Comparison of ENCODE assay signal across 8 cellular contexts in the genomic region with DNA sequence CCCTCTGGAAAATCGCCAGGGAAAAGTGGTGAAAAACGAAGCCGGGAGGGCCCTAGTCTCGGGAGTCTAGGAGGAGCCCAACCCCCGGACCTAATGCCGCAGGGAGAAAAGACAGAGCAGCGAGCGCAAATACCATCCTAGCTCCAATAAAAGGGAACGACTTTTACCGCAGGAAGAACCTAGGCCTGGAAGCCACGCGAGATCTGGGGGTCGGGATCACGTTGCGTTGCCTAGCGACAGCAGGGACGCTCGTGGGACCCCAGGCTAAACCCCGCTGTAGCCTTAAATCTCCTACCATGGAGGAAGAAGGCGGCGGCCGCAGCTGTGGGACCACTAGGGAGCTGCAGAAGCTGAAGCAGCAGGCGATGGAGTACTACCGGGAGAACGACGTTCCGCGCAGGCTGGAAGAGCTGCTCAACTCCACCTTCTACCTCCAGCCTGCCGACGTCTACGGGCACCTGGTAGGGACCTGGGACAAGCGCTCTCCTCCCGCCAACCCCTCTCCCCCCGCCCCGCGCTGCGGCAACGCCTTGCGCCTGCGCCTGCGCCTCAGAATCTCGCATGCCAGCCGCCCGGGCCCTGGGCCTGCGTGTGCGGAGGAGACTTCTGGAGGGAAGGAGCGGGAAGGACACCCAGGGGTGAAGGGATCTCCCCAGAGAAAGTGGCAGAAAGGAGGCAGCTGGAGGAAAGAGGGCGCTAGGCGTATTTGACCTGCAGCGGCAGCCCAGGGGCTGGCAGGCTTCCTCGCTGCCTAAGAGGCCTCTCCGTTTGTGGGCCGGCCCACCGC. TPM values are rescaled to one million over a fixed set of nuclear protein-coding genes. Genes with fewer than 3 reads are reported as not detected.
DNase-seq lines count a peak whose midpoint lies in the region; ATAC-seq and TF ChIP-seq lines count a peak whose summit lies in the region.

A gene with protein sequence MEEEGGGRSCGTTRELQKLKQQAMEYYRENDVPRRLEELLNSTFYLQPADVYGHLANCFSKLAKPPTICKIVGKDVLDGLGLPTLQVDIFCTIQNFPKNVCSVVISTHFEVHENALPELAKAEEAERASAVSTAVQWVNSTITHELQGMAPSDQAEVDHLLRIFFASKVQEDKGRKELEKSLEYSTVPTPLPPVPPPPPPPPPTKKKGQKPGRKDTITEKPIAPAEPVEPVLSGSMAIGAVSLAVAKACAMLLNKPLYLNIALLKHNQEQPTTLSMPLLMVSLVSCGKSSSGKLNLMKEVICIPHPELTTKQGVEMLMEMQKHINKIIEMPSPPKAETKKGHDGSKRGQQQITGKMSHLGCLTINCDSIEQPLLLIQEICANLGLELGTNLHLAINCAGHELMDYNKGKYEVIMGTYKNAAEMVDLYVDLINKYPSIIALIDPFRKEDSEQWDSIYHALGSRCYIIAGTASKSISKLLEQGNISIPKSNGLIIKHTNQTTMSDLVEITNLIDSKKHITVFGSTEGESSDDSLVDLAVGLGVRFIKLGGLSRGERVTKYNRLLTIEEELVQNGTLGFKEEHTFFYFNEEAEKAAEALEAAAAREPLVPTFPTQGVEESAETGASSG (plus strand): TSS at position 229 of the 787 bp plus-strand sequence. CDS start 68 bp downstream, at position 297.

- peak; percentile 53 for ATAC-seq in GM18517 (IDR thresholded peaks at IDR 0.05; ENCODE audit: unreplicated experiment)
- ATAC-seq in HG02970 (IDR thresholded peaks at IDR 0.05; ENCODE audit: low FRiP score, unreplicated experiment): peak; percentile 52
- ATAC-seq in activated T-cell treated with anti-CD3 and anti-CD28 coated beads, Interleukin-2, amount 50 U/mL, for 72 hours (replicated peaks in 1 of 2): peak; percentile 56 to 65

- H3K4me1 Mint-ChIP-seq in activated T-cell treated with anti-CD3 and anti-CD28 coated beads, Interleukin-2, amount 50 U/mL, for 72 hours (ENCODE audit: low read depth): peaks cover 14% of the 10 kb centered on the region
- peaks cover 17% of the 10 kb centered on the region for H3K4me1 Mint-ChIP-seq in neural crest cell

- H3K9me3 Mint-ChIP-seq in activated T-cell treated with anti-CD3 and anti-CD28 coated beads, Interleukin-2, amount 50 U/mL, for 72 hours: no peaks in the 10 kb centered on the region
- no peaks in the 10 kb centered on the region for H3K9me3 Mint-ChIP-seq in neural crest cell

- peaks cover 66% of the 10 kb centered on the region for H3K27me3 Mint-ChIP-seq in activated T-cell treated with anti-CD3 and anti-CD28 coated beads, Interleukin-2, amount 50 U/mL, for 72 hours (ENCODE audit: low read depth)
- H3K27me3 Mint-ChIP-seq in neural crest cell (ENCODE audit: low read depth): peaks cover 21% of the 10 kb centered on the region

- H3K27ac Mint-ChIP-seq in activated T-cell treated with anti-CD3 and anti-CD28 coated beads, Interleukin-2, amount 50 U/mL, for 72 hours: no peak within 1 kb of the TSS
- H3K27ac Mint-ChIP-seq in neural crest cell (ENCODE audit: unreplicated experiment): peak within 1 kb of the TSS; percentile 94

- H3K36me3 Mint-ChIP-seq in activated T-cell treated with anti-CD3 and anti-CD28 coated beads, Interleukin-2, amount 50 U/mL, for 72 hours (ENCODE audit: insufficient read depth in 2 of 2): peaks cover 0 to 6% of the 10 kb centered on the region in 2 donors
- no peaks in the 10 kb centered on the region for H3K36me3 Mint-ChIP-seq in neural crest cell (ENCODE audit: low read depth)

- no peak for TF ChIP-seq CTCF in neural crest cell (conservative IDR thresholded peaks at IDR 0.05)

- H3K4me3 Mint-ChIP-seq in activated T-cell treated with anti-CD3 and anti-CD28 coated beads, Interleukin-2, amount 50 U/mL, for 72 hours: peak within 1 kb of the TSS; percentile 63 to 65
- peak within 1 kb of the TSS; percentile 95 for H3K4me3 Mint-ChIP-seq in neural crest cell

- DNase-seq in AG08395 (ENCODE audit: low spot score) (peak; percentile 90), NCI-H2171 treated with DMSO at 0.1 percent for 48 hours (lab: John Stamatoyannopoulos, UW) (peak; percentile 83), foreskin melanocyte (peak; percentile 70), neural crest cell (ENCODE audit: low read depth, low spot score) (peak; percentile 75), NOMO-1 (lab: John Stamatoyannopoulos, UW; ENCODE audit: unreplicated experiment in 2 of 2) (no peak)
- DNase-seq in activated T-cell treated with anti-CD3 and anti-CD28 coated beads, Interleukin-2, amount 50 U/mL, for 72 hours: peak; percentile 28 to 34

RNA-seq across cellular contexts. Expression of the gene that starts here (rescaled TPM):
- not detected for total RNA-seq in activated T-cell treated with anti-CD3 and anti-CD28 coated beads, Interleukin-2, amount 50 U/mL, for 72 hours
- total RNA-seq in neural crest cell: 0.37 and 1.1 TPM in 2 replicates

Comparison
In these comparisons a context has a peak if more than half of its experiments do, and no peak if none do; other contexts are left out.
1. Peak in DNase-seq and ATAC-seq in activated T-cell treated with anti-CD3 and anti-CD28 coated beads, Interleukin-2, amount 50 U/mL, for 72 hours; RNA of the gene not detected or under 1 TPM.
2. DNase-seq: peak in AG08395 (single experiment), NCI-H2171 treated with DMSO at 0.1 percent for 48 hours (single experiment), foreskin melanocyte (single experiment) and neural crest cell (single experiment); none in NOMO-1 (0 of 2).
3. Peak in every context shown above with its lines, with median percentiles within 50 percentile points of each other: ATAC-seq.